Comparison of ENCODE assay signal across 9 cellular contexts in genomic region chr17:41813039-41813680, GRCh38. TPM values are rescaled to one million over a fixed set of nuclear protein-coding genes. Genes with fewer than 3 reads are reported as not detected.
DNase-seq lines count a peak whose midpoint lies in the region; ATAC-seq and TF ChIP-seq lines count a peak whose summit lies in the region.
"Had no signal": no experiment of that assay in that cellular context is flagged by ENCODE, and none has a peak within 500 bp of the region (broad histone marks: within the 10 kb centered on the region; RNA-seq: fewer than 3 reads in every experiment).

No MANE protein-coding gene starts in this region.

- peak overlapping the region in 7 of 8 donors; percentile 26 to 84 (median 76) for H3K4me3 Mint-ChIP-seq in CD4-positive, alpha-beta memory T cell

- no peaks in the 10 kb centered on the region for H3K79me2 ChIP-seq in parathyroid adenoma

- CTCF ChIA-PET in CD4-positive, alpha-beta memory T cell (lab: Charles Lee; ENCODE audit: partially characterized antibody) = interaction anchor here (0.8 kb wide), 1 partner anchor 76 kb away, joined by 3 read pairs; no protein-coding TSS in a partner anchor

- peak overlapping the region; percentile 80 for H3K4me2 ChIP-seq in parathyroid adenoma (ENCODE audit: low read length)

- H3K4me1 Mint-ChIP-seq in CD4-positive, alpha-beta memory T cell = peaks cover 14 to 28% (median 19%) of the 10 kb centered on the region in 4 donors

- no peaks in the 10 kb centered on the region for H3K27me3 Mint-ChIP-seq in CD4-positive, alpha-beta memory T cell

- ATAC-seq in GM18870 (IDR thresholded peaks at IDR 0.05; ENCODE audit: unreplicated experiment) (no peak), GM21723 (IDR thresholded peaks at IDR 0.05; ENCODE audit: unreplicated experiment) (no peak)
- ATAC-seq: activated CD4-positive, alpha-beta T cell treated with anti-CD3 and anti-CD28 coated beads for 36 hours had no signal

- H3K4me1 ChIP-seq in CD4-positive, alpha-beta memory T cell (ENCODE audit: insufficient read depth, low read length) = peaks cover 20% of the 10 kb centered on the region
- H3K4me1 ChIP-seq in parathyroid adenoma = peaks cover 12% of the 10 kb centered on the region

- H3K27ac ChIP-seq in CD4-positive, alpha-beta memory T cell (ENCODE audit: low read depth, low read length) = no peak overlapping the region
- peak overlapping the region; percentile 70 for H3K27ac ChIP-seq in parathyroid adenoma

- no peaks in the 10 kb centered on the region for H3K9me3 ChIP-seq in CD4-positive, alpha-beta memory T cell (ENCODE audit: control insufficient read depth in 1 of 2, low read length in 2 of 2)
- no peaks in the 10 kb centered on the region for H3K9me3 ChIP-seq in parathyroid adenoma (ENCODE audit: control insufficient read depth, low read length)

- POLR2A ChIA-PET in CD4-positive, alpha-beta memory T cell (lab: Charles Lee; ENCODE audit: partially characterized antibody) = interaction anchor here (1.4 to 3.8 kb wide), 2 partner anchors 9 to 51 kb away, joined by 3 to 25 read pairs; partner anchors contain the start of gene KLHL11

- H3K9me3 Mint-ChIP-seq in CD4-positive, alpha-beta memory T cell = no peaks in the 10 kb centered on the region

- TF ChIP-seq CTCF in epithelial cell of proximal tubule (conservative IDR thresholded peaks at IDR 0.05; ENCODE audit: low read depth, low read length) (no peak), parathyroid adenoma (IDR thresholded peaks at IDR 0.05) (no peak)

- no peak overlapping the region for H3K4me3 ChIP-seq in CD4-positive, alpha-beta memory T cell (ENCODE audit: low read length in 2 of 2)
- H3K4me3 ChIP-seq in epithelial cell of proximal tubule (ENCODE audit: low read depth, low read length) (peak overlapping the region; percentile 64), parathyroid adenoma (ENCODE audit: low read depth, low read length) (peak overlapping the region; percentile 74)

- no peaks in the 10 kb centered on the region for H3K36me3 ChIP-seq in CD4-positive, alpha-beta memory T cell (ENCODE audit: insufficient read depth, low read length)
- H3K36me3 ChIP-seq in parathyroid adenoma (ENCODE audit: control insufficient read depth, insufficient read depth, low read length) = no peaks in the 10 kb centered on the region

- peak overlapping the region in 2 of 7 donors; percentile 18 to 79 for H3K27ac Mint-ChIP-seq in CD4-positive, alpha-beta memory T cell

- H2AFZ ChIP-seq in parathyroid adenoma = peak overlapping the region; percentile 99

- H3K9ac ChIP-seq in parathyroid adenoma = peak overlapping the region; percentile 37

- H3K36me3 Mint-ChIP-seq in CD4-positive, alpha-beta memory T cell = peaks cover 0 to 5% of the 10 kb centered on the region in 2 donors

- H3K27me3 ChIP-seq in CD4-positive, alpha-beta memory T cell (ENCODE audit: insufficient read depth, low read length) = no peaks in the 10 kb centered on the region
- H3K27me3 ChIP-seq in parathyroid adenoma (ENCODE audit: control insufficient read depth, insufficient read depth, low read length) = no peaks in the 10 kb centered on the region

- no peak for DNase-seq in CD4-positive, alpha-beta memory T cell
- no peak for DNase-seq in epithelial cell of proximal tubule (ENCODE audit: low read depth)
- DNase-seq in SKM-1 treated with dmso at 0.1 percent for 144 hours (lab: John Stamatoyannopoulos, UW; ENCODE audit: unreplicated experiment) = no peak
- no peak for DNase-seq in Kasumi-1 (lab: John Stamatoyannopoulos, UW)

- intact Hi-C loops in CD4-positive, alpha-beta memory T cell (cut with micrococcal nuclease) = loop anchor here (5.0 kb wide), 1 partner anchor 119 kb away; the partner anchor contains the start of gene ODAD4

TF ChIP-seq in PFSK-1, 5 proteins besides CTCF, POLR2A, EP300 and RAD21:
- TF ChIP-seq FOXP2 (optimal IDR thresholded peaks at IDR 0.05; ENCODE audit: borderline replicate concordance, extremely low read depth, extremely low read length, insufficient read depth) (no peak), POLR2AphosphoS5 (IDR thresholded peaks at IDR 0.05; ENCODE audit: low read depth, low read length) (peak; percentile 83; the same call in 1 of the 2 replicates)

RNA-seq across cellular contexts. Expression of gene FKBP10, which starts 0.4 kb away (rescaled TPM):
- total RNA-seq in CD4-positive, alpha-beta memory T cell = not detected
- not detected for polyA plus RNA-seq in CD4-positive, alpha-beta memory T cell
- polyA plus RNA-seq in PFSK-1 (2012; ENCODE audit: insufficient read length, low read depth) = 782 TPM
- 106 and 143 TPM in 2 replicates for total RNA-seq in epithelial cell of proximal tubule

RNA-seq across cellular contexts. Expression of gene P3H4, which starts 1.4 kb away (rescaled TPM):
- total RNA-seq in CD4-positive, alpha-beta memory T cell = 1 to 10 TPM; 5.9 to 6.8 TPM
- 1 to 10 TPM; 1.4 to 4.2 TPM for polyA plus RNA-seq in CD4-positive, alpha-beta memory T cell
- 109 TPM for polyA plus RNA-seq in PFSK-1 (2012; ENCODE audit: insufficient read length, low read depth)
- total RNA-seq in epithelial cell of proximal tubule = 47.8 and 55.5 TPM in 2 replicates

RNA-seq across cellular contexts. Expression of gene NT5C3B, which starts 22.9 kb away (rescaled TPM):
- 10 to 100 TPM; 20.9 to 22.3 TPM for total RNA-seq in CD4-positive, alpha-beta memory T cell
- polyA plus RNA-seq in CD4-positive, alpha-beta memory T cell = 10 to 100 TPM; 41.5 to 42.1 TPM
- polyA plus RNA-seq in PFSK-1 (2012; ENCODE audit: insufficient read length, low read depth) = 183 TPM
- 67.6 and 70.8 TPM in 2 replicates for total RNA-seq in epithelial cell of proximal tubule

RNA-seq across cellular contexts. Expression of gene KLHL10, which starts 24.5 kb away (rescaled TPM):
- total RNA-seq in CD4-positive, alpha-beta memory T cell = not detected
- not detected for polyA plus RNA-seq in CD4-positive, alpha-beta memory T cell
- polyA plus RNA-seq in PFSK-1 (2012; ENCODE audit: insufficient read length, low read depth) = not detected
- total RNA-seq in epithelial cell of proximal tubule = not detected in 2 replicates

RNA-seq across cellular contexts. Expression of gene JUP, which starts 26.6 kb away (rescaled TPM):
- total RNA-seq in CD4-positive, alpha-beta memory T cell = under 1 TPM in 1 of 2 experiments, not detected in 1; 0.15 TPM
- polyA plus RNA-seq in CD4-positive, alpha-beta memory T cell = under 1 TPM in 1 of 2 donors, not detected in 1; 0.69 TPM
- polyA plus RNA-seq in PFSK-1 (2012; ENCODE audit: insufficient read length, low read depth) = 55.9 TPM
- total RNA-seq in epithelial cell of proximal tubule = 314 and 425 TPM in 2 replicates

Comparison
In these comparisons a context has a peak if more than half of its experiments do, and no peak if none do; other contexts are left out.
1. H3K4me3 ChIP-seq: peak in epithelial cell of proximal tubule (single experiment) and parathyroid adenoma (single experiment); none in CD4-positive, alpha-beta memory T cell (0 of 2).
2. RNA of gene FKBP10, which starts 0.4 kb away (total RNA-seq): 106 to 143 TPM in epithelial cell of proximal tubule; not detected in CD4-positive, alpha-beta memory T cell; every median in the first group is over 10 times any median in the second.